In genomic region chr18:35861367-35862114, GRCh38 we compare ENCODE assay signal across 14 cellular contexts.
DNase-seq lines count a peak whose midpoint lies in the region; ATAC-seq, FAIRE-seq and TF ChIP-seq lines count a peak whose summit lies in the region.
"Had no signal": no experiment of that assay in that cellular context is flagged by ENCODE, and none has a peak within 500 bp of the region (broad histone marks: within the 10 kb centered on the region; RNA-seq: fewer than 3 reads in every experiment).

No MANE protein-coding gene starts in this region.

- peak overlapping the region; percentile 96 for H4K91ac ChIP-seq in H1 (replicated peaks; ENCODE audit: insufficient read length, low read length)

- H2BK20ac ChIP-seq in H1 (ENCODE audit: low read length): peak overlapping the region; percentile 95

- no peak for TF ChIP-seq RAD21 in H1 (IDR thresholded peaks at IDR 0.05 in 1 of 2, conservative IDR thresholded peaks at IDR 0.05 in 1 of 2; ENCODE audit: low read depth in 2 of 2, low read length in 2 of 2)

- H3K4me1 ChIP-seq in H1 (replicated peaks in 1 of 4; ENCODE audit: control insufficient read depth in 3 of 4, insufficient read depth in 4 of 4, low read length in 3 of 4): peaks cover 0 to 14% (median 5%) of the 10 kb centered on the region in 4 experiments; a peak in 5 of 7 replicates
- peaks cover 13% of the 10 kb centered on the region for H3K4me1 ChIP-seq in parathyroid adenoma
- H3K4me1 ChIP-seq: suprapubic skin had no signal

- no peak for TF ChIP-seq POLR2A in H1 (IDR thresholded peaks at IDR 0.05; ENCODE audit: control extremely low read depth in 1 of 2, low read depth in 2 of 2, low read length in 2 of 2)

- H4K20me1 ChIP-seq in H1 (replicated peaks in 1 of 2; ENCODE audit: control insufficient read depth in 1 of 2, insufficient read depth in 2 of 2, low read length in 2 of 2): no peaks in the 10 kb centered on the region

- no peak for FAIRE-seq in H1 (lab: Jason Lieb, UNC)
- FAIRE-seq: GM19239, kidney, small intestine had no signal

- peak overlapping the region; percentile 42 for H3K56ac ChIP-seq in H1 (replicated peaks; ENCODE audit: insufficient read length, low read depth, low read length)

- H3K23ac ChIP-seq in H1 (ENCODE audit: insufficient read length): no peak overlapping the region

- H2BK15ac ChIP-seq in H1 (ENCODE audit: low read length): peak overlapping the region; percentile 95; the same call in 1 of the 2 replicates

- peak overlapping the region; percentile 30 for H3K4ac ChIP-seq in H1 (replicated peaks; ENCODE audit: insufficient read length, low read depth, low read length)

- H2AK5ac ChIP-seq in H1 (ENCODE audit: low read depth, low read length): peak overlapping the region; percentile 30; the same call in 1 of the 2 replicates

- ATAC-seq in GM18867 (IDR thresholded peaks at IDR 0.05; ENCODE audit: unreplicated experiment) (peak; percentile 77), HG03432 (IDR thresholded peaks at IDR 0.05; ENCODE audit: unreplicated experiment) (peak; percentile 89)

- H3K9ac ChIP-seq in H1 (replicated peaks in 1 of 4; ENCODE audit: extremely low read depth in 1 of 4, low read depth in 3 of 4, low read length in 3 of 4) (no peak overlapping the region; a peak in 1 of 7 replicates), parathyroid adenoma (no peak overlapping the region)

- H3K79me2 ChIP-seq in H1 (ENCODE audit: control insufficient read depth in 1 of 2, insufficient read depth in 2 of 2, low read length in 2 of 2) (no peaks in the 10 kb centered on the region), parathyroid adenoma (no peaks in the 10 kb centered on the region)

- H4K5ac ChIP-seq in H1 (ENCODE audit: insufficient read length, low read depth, low read length): peak overlapping the region; percentile 24

- H3K4me2 ChIP-seq in H1 (ENCODE audit: insufficient read depth in 1 of 2, low read depth in 2 of 2, low read length in 2 of 2) (no peak overlapping the region; a peak in 1 of 4 replicates), parathyroid adenoma (ENCODE audit: low read length) (peak overlapping the region; percentile 62)

- 75% methylated on average over 4 of the region's 4 CpGs; no CpG with 5 or more reads in 1 of the 2 experiments for WGBS in H1 (ENCODE audit: extremely low coverage in 1 of 2, insufficient coverage in 1 of 2, insufficient read length in 1 of 2, insufficient replicate concordance in 2 of 2, low coverage in 1 of 2, low lambda C conversion rate in 2 of 2, missing lambda C conversion rate in 1 of 2), 2 experiments

- H3K36me3 ChIP-seq in H1 (ENCODE audit: control insufficient read depth in 2 of 4, insufficient read depth in 4 of 4, low read length in 3 of 4): peaks cover 0 to 3% (median 0%) of the 10 kb centered on the region in 4 experiments; a peak in 1 of 8 replicates
- no peaks in the 10 kb centered on the region for H3K36me3 ChIP-seq in parathyroid adenoma (ENCODE audit: control insufficient read depth, insufficient read depth, low read length)
- H3K36me3 ChIP-seq: suprapubic skin had no signal

- TF ChIP-seq CTCF in H1 (IDR thresholded peaks at IDR 0.05; ENCODE audit: control extremely low read depth in 1 of 3, insufficient read depth in 1 of 3, low read depth in 1 of 3, low read length in 3 of 3) (no peak), parathyroid adenoma (IDR thresholded peaks at IDR 0.05) (no peak), GM10248 (IDR thresholded peaks at IDR 0.05; ENCODE audit: control extremely low read depth, extremely low read depth, low read depth, missing control alignments) (no peak)

- DNase-seq in H1 (ENCODE audit: low read depth in 1 of 2, low spot score in 2 of 2): peak in 1 of 2 experiments; percentile 36
- no peak for DNase-seq in GM10248 (ENCODE audit: extremely low spot score)
- no peak for DNase-seq in HuH-7 (ENCODE audit: low spot score)
- no peak for DNase-seq in RPMI8226
- no peak for DNase-seq in NCI-H2029 (lab: John Stamatoyannopoulos, UW)
- DNase-seq: kidney, NCI-H1694 treated with DMSO at 0.1 percent for 48 hours, SHP77 treated with DMSO at 0.1 percent for 48 hours, small intestine had no signal

- H2AFZ ChIP-seq in H1 (ENCODE audit: low read length): no peak overlapping the region
- peak overlapping the region; percentile 66 for H2AFZ ChIP-seq in parathyroid adenoma

- H3K27ac ChIP-seq in H1 (ENCODE audit: low read depth, low read length) (no peak overlapping the region), parathyroid adenoma (peak overlapping the region; percentile 49)
- H3K27ac ChIP-seq: suprapubic skin had no signal

- no peak overlapping the region for H3K4me3 ChIP-seq in H1 (ENCODE audit: extremely low read depth in 1 of 4, insufficient read depth in 2 of 4, low read depth in 3 of 4, low read length in 4 of 4)
- H3K4me3 ChIP-seq in parathyroid adenoma (ENCODE audit: low read depth, low read length): no peak overlapping the region
- H3K4me3 ChIP-seq: suprapubic skin had no signal

- H3K27me3 ChIP-seq in H1 (replicated peaks in 1 of 4; ENCODE audit: control insufficient read depth in 3 of 4, extremely low read depth in 1 of 4, insufficient read depth in 3 of 4, low read length in 3 of 4) (no peaks in the 10 kb centered on the region), parathyroid adenoma (ENCODE audit: control insufficient read depth, insufficient read depth, low read length) (no peaks in the 10 kb centered on the region)
- H3K27me3 ChIP-seq: suprapubic skin had no signal

- CTCF ChIA-PET in H1 (lab: Charles Lee; ENCODE audit: partially characterized antibody): interaction anchor here (1.2 to 2.4 kb wide), 4 partner anchors 9 to 86 kb away, joined by 3 to 11 read pairs (median 4); no protein-coding TSS in a partner anchor
- CTCF ChIA-PET in GM10248 (lab: Yijun Ruan, JAX): interaction anchor here (0.9 kb wide), 1 partner anchor 9 kb away, joined by 3 read pairs; no protein-coding TSS in a partner anchor

- no peaks in the 10 kb centered on the region for H3K79me1 ChIP-seq in H1 (ENCODE audit: low read depth, low read length)

- no peak overlapping the region for H3K14ac ChIP-seq in H1 (ENCODE audit: insufficient read length)

- H3K9me3 ChIP-seq in H1 (ENCODE audit: insufficient read depth in 2 of 2, low read depth in 1 of 2, low read length in 1 of 2) (peaks cover 3 to 5% of the 10 kb centered on the region in 2 experiments; a peak in 1 of 4 replicates), parathyroid adenoma (ENCODE audit: control insufficient read depth, low read length) (no peaks in the 10 kb centered on the region)
- H3K9me3 ChIP-seq: suprapubic skin had no signal

- H2BK120ac ChIP-seq in H1 (replicated peaks; ENCODE audit: low read depth, low read length): peak overlapping the region; percentile 83

- H3K18ac ChIP-seq in H1 (ENCODE audit: extremely low read depth, low read length): peak overlapping the region; percentile 96

- H2BK12ac ChIP-seq in H1 (ENCODE audit: low read depth, low read length): 0 out of 2 replicates have a peak overlapping the region, but pooled peaks have one; percentile 30

- POLR2A ChIA-PET in H1 (lab: Charles Lee; ENCODE audit: partially characterized antibody) (interaction anchor here (1.0 to 2.1 kb wide), 4 partner anchors 10 to 34 kb away, joined by 3 to 9 read pairs (median 4); no protein-coding TSS in a partner anchor), GM10248 (lab: Yijun Ruan, JAX) (no interaction called here)

- H2BK5ac ChIP-seq in H1 (ENCODE audit: low read depth, low read length): peak overlapping the region; percentile 93; the same call in 1 of the 2 replicates

- H4K8ac ChIP-seq in H1 (ENCODE audit: extremely low read depth, insufficient read depth, low read length): no peak overlapping the region

- TF ChIP-seq EP300 in H1 (IDR thresholded peaks at IDR 0.05; ENCODE audit: borderline replicate concordance in 1 of 2, low read depth in 2 of 2, low read length in 2 of 2): no peak

- H3K23me2 ChIP-seq in H1 (ENCODE audit: low read depth, low read length): no peaks in the 10 kb centered on the region

TF ChIP-seq in H1, 55 proteins besides CTCF, POLR2A, EP300 and RAD21:
- TF ChIP-seq YY1 (IDR thresholded peaks at IDR 0.05; ENCODE audit: low read depth, low read length): no peak
- no peak for TF ChIP-seq POLR2AphosphoS5 (IDR thresholded peaks at IDR 0.05; ENCODE audit: low read depth, low read length)
- no peak for TF ChIP-seq TAF1 (IDR thresholded peaks at IDR 0.05; ENCODE audit: low read depth, low read length)
- TF ChIP-seq ASH2L (IDR thresholded peaks at IDR 0.05; ENCODE audit: low read length): no peak
- TF ChIP-seq SAP30 (IDR thresholded peaks at IDR 0.05; ENCODE audit: insufficient read depth, insufficient replicate concordance, low read length): no peak
- TF ChIP-seq TCF12 (IDR thresholded peaks at IDR 0.05; ENCODE audit: low read depth, low read length): no peak
- TF ChIP-seq FOSL1 (IDR thresholded peaks at IDR 0.05; ENCODE audit: insufficient read depth, low read depth, low read length): no peak
- no peak for TF ChIP-seq SP2 (IDR thresholded peaks at IDR 0.05; ENCODE audit: low read length)
- TF ChIP-seq SIRT6 (IDR thresholded peaks at IDR 0.05; ENCODE audit: low read length): no peak
- TF ChIP-seq SP1 (IDR thresholded peaks at IDR 0.05; ENCODE audit: low read depth, low read length): no peak
- no peak for TF ChIP-seq RNF2 (IDR thresholded peaks at IDR 0.05; ENCODE audit: borderline replicate concordance, low read depth, low read length, missing control alignments, poor library complexity, severe bottlenecking)
- TF ChIP-seq POU5F1 (IDR thresholded peaks at IDR 0.05; ENCODE audit: low read depth, low read length): no peak
- TF ChIP-seq SRF (IDR thresholded peaks at IDR 0.05; ENCODE audit: low read depth, low read length): no peak
- no peak for TF ChIP-seq TEAD4 (IDR thresholded peaks at IDR 0.05; ENCODE audit: low read depth, low read length)
- no peak for TF ChIP-seq NANOG (IDR thresholded peaks at IDR 0.05; ENCODE audit: insufficient read depth, low read depth, low read length, poor library complexity, severe bottlenecking)
